Comparison of ENCODE assay signal across 7 cellular contexts in genomic region chr10:44981172-44982113, GRCh38. TPM values are rescaled to one million over a fixed set of nuclear protein-coding genes. Genes with fewer than 3 reads are reported as not detected.
A peak's percentile ranks its signal among the peaks of the same experiment; 100 is the strongest.
DNase-seq lines count a peak whose midpoint lies in the region; ATAC-seq, FAIRE-seq and TF ChIP-seq lines count a peak whose summit lies in the region.

No MANE protein-coding gene starts in this region.

- H3K4me2 ChIP-seq in HepG2 (ENCODE audit: low read depth, low read length), result peak overlapping the region; percentile 90

- CTCF ChIA-PET in HepG2 (lab: Yijun Ruan, JAX; ENCODE audit: low intra/inter-chr PET ratio, low total read pairs), result no interaction called here

- POLR2A ChIA-PET in HepG2 (lab: Yijun Ruan, JAX), result interaction anchor here (0.9 to 12.6 kb wide), 14 partner anchors 9 to 1561 kb away, joined by 3 to 863 read pairs (median 6); partner anchors contain the start of genes RASSF4, TMEM72 and ZNF22

- intact Hi-C loops in breast epithelium (cut with DNase I; ENCODE audit: low total_unique reads) (no loop called here), HepG2 (cut with micrococcal nuclease; ENCODE audit: unreplicated experiment) (loop anchor here (1.0 kb wide), 1 partner anchor 15 kb away; no protein-coding TSS in a partner anchor), vagina (cut with DNase I) (no loop called here)

- TF ChIP-seq EP300 in HepG2 (IDR thresholded peaks at IDR 0.05; ENCODE audit: low read depth in 2 of 2, low read length in 2 of 2) (no peak), HepG2 (CRISPR knock-in tag; IDR thresholded peaks at IDR 0.05; ENCODE audit: borderline replicate concordance) (no peak)

- TF ChIP-seq CTCF in breast epithelium (IDR thresholded peaks at IDR 0.05) (no peak), HepG2 (CRISPR knock-in tag; IDR thresholded peaks at IDR 0.05) (no peak), vagina (IDR thresholded peaks at IDR 0.05) (no peak)

- H2AFZ ChIP-seq in HepG2 (ENCODE audit: low read length), result no peak overlapping the region

- H3K9ac ChIP-seq in HepG2 (ENCODE audit: insufficient read depth, low read depth, low read length), result peak overlapping the region; percentile 72

- H3K36me3 ChIP-seq in breast epithelium, result no peaks in the 10 kb centered on the region
- H3K36me3 ChIP-seq in HepG2 (replicated peaks in 1 of 2; ENCODE audit: control insufficient read depth in 1 of 2, insufficient read depth in 2 of 2, low read length in 2 of 2), result peaks cover 6 to 50% of the 10 kb centered on the region in 2 experiments; a peak in 3 of 5 replicates
- no peaks in the 10 kb centered on the region for H3K36me3 ChIP-seq in vagina

- peaks cover 32% of the 10 kb centered on the region for H3K79me2 ChIP-seq in HepG2 (ENCODE audit: insufficient read depth, low read length)

- ATAC-seq in GM19395 (IDR thresholded peaks at IDR 0.05; ENCODE audit: unreplicated experiment) (peak; percentile 59), HepG2 (peak; percentile 43), HG02973 (IDR thresholded peaks at IDR 0.05; ENCODE audit: unreplicated experiment) (no peak)

- 67% methylated on average over 9 of the region's 11 CpGs for WGBS in HepG2 (ENCODE audit: low lambda C conversion rate)

- H3K27ac ChIP-seq in breast epithelium (peak overlapping the region; percentile 95), HepG2 (ENCODE audit: extremely low read length, insufficient read depth, low read length) (peak overlapping the region; percentile 97), vagina (peak overlapping the region; percentile 95)

- BruUV-seq in HepG2 (replicated peaks; lab: Mats Ljungman, UMichigan), result TSS peak; percentile 35

- DNase-seq in HT-29 (ENCODE audit: low spot score) (peak; percentile 75), breast epithelium (ENCODE audit: low spot score in 2 of 2) (no peak), HepG2 (ENCODE audit: low spot score) (peak; percentile 86), vagina (ENCODE audit: extremely low spot score in 2 of 2) (no peak), NAMALWA (ENCODE audit: low spot score) (no peak)

- H3K27me3 ChIP-seq in breast epithelium, result no peaks in the 10 kb centered on the region
- no peaks in the 10 kb centered on the region; a peak in 1 of 5 replicates for H3K27me3 ChIP-seq in HepG2 (ENCODE audit: control insufficient read depth in 1 of 2, insufficient read depth in 2 of 2, low read length in 2 of 2)
- no peaks in the 10 kb centered on the region for H3K27me3 ChIP-seq in vagina

- peak overlapping the region in 1 of 3 donors; percentile 26 for H3K4me3 ChIP-seq in breast epithelium
- H3K4me3 ChIP-seq in HepG2 (replicated peaks in 1 of 3; ENCODE audit: insufficient read depth in 1 of 3, low read depth in 2 of 3, low read length in 3 of 3), result peak overlapping the region in 2 of 3 experiments; percentile 12 to 24; a peak in 2 of 6 replicates
- H3K4me3 ChIP-seq in vagina, result no peak overlapping the region

- H4K20me1 ChIP-seq in HepG2 (ENCODE audit: insufficient read depth, low read length), result peaks cover 21% of the 10 kb centered on the region

- no peaks in the 10 kb centered on the region for H3K9me3 ChIP-seq in breast epithelium
- no peaks in the 10 kb centered on the region for H3K9me3 ChIP-seq in HepG2 (ENCODE audit: low read length)
- H3K9me3 ChIP-seq in vagina, result no peaks in the 10 kb centered on the region

- TF ChIP-seq RAD21 in HepG2 (CRISPR knock-in tag; IDR thresholded peaks at IDR 0.05), result no peak

- in situ Hi-C loops in HepG2 (cut with HindIII; ENCODE audit: extremely low pct_ligation_motif_present, low pct_unique_long_range_greater_than_20kb), result no loop called here

- H3K4me1 ChIP-seq in breast epithelium (peaks cover 16 to 23% of the 10 kb centered on the region in 2 donors), HepG2 (ENCODE audit: insufficient read depth, low read length) (peaks cover 69% of the 10 kb centered on the region), vagina (peaks cover 59% of the 10 kb centered on the region)

- TF ChIP-seq POLR2A in breast epithelium (IDR thresholded peaks at IDR 0.05) (no peak), HepG2 (IDR thresholded peaks at IDR 0.05; ENCODE audit: insufficient read depth in 1 of 2, low read depth in 2 of 2, low read length in 2 of 2) (no peak), vagina (IDR thresholded peaks at IDR 0.05) (no peak)

- FAIRE-seq in HepG2 (lab: Jason Lieb, UNC), result no peak

RNA-seq across cellular contexts. Expression of gene DEPP1, which starts 2.8 kb away (rescaled TPM):
- total RNA-seq in HT-29 (2014; rRNA removed; shearing (Covaris generic)), result 67.2 and 68.3 TPM in 2 replicates
- total RNA-seq in breast epithelium, result 1,000 to 10,000 TPM in 1 of 3 donors, 100 to 1,000 TPM in 2; 139 to 2,057 (median 460) TPM
- total RNA-seq in HepG2 (2016; rRNA removed; fragmentation: Illumina TruSeq; extraction: Trizol), result 11.2 and 14.8 TPM in 2 replicates
- total RNA-seq in HepG2 (2016; cell fraction: cytosol; rRNA removed; fragmentation: Illumina TruSeq; extraction: Trizol; ENCODE audit: low read depth), result 3.0 and 5.0 TPM in 2 replicates
- 9.0 and 15.3 TPM in 2 replicates for total RNA-seq in HepG2 (2016; cell fraction: insoluble cytoplasmic fraction; rRNA removed; fragmentation: Illumina TruSeq; extraction: Trizol)
- 9.0 and 9.3 TPM in 2 replicates for total RNA-seq in HepG2 (2016; cell fraction: membrane; rRNA removed; fragmentation: Illumina TruSeq; extraction: Trizol)
- 15.1 and 16.0 TPM in 2 replicates for total RNA-seq in HepG2 (2016; cell fraction: nucleus; rRNA removed; fragmentation: Illumina TruSeq; extraction: Trizol)
- 270 and 338 TPM in 2 replicates for polyA plus RNA-seq in HepG2 (2011; rRNA removed)
- polyA plus RNA-seq in HepG2 (2011; cell fraction: cytosol; rRNA removed), result 261 and 317 TPM in 2 replicates
- 103 and 135 TPM in 2 replicates for polyA plus RNA-seq in HepG2 (2011; cell fraction: nucleus; rRNA removed)
- polyA plus RNA-seq in HepG2 (2012), result 132 and 232 TPM in 2 replicates
- 2.0 and 2.5 TPM in 2 replicates for polyA plus RNA-seq in HepG2 (2016; cell fraction: cytosol; fragmentation: Illumina TruSeq; extraction: Trizol; ENCODE audit: low read depth)
- polyA plus RNA-seq in HepG2 (2016; cell fraction: insoluble cytoplasmic fraction; fragmentation: Illumina TruSeq; extraction: Trizol; ENCODE audit: low read depth), result 9.3 and 11.2 TPM in 2 replicates
- 3.6 and 5.2 TPM in 2 replicates for polyA plus RNA-seq in HepG2 (2016; cell fraction: membrane; fragmentation: Illumina TruSeq; extraction: Trizol; ENCODE audit: low read depth)
- polyA plus RNA-seq in HepG2 (2016; cell fraction: nucleus; fragmentation: Illumina TruSeq; extraction: Trizol; ENCODE audit: insufficient read depth, low read depth), result 13.4 and 15.5 TPM in 2 replicates
- 1.8 and 739 TPM in 2 replicates for polyA minus RNA-seq in HepG2 (2011; rRNA and poly(A)+ RNA removed; ENCODE audit: low replicate concordance)
- 249 and 254 TPM in 2 replicates for polyA minus RNA-seq in HepG2 (2011; cell fraction: cytosol; rRNA and poly(A)+ RNA removed)
- 107 and 142 TPM in 2 replicates for polyA minus RNA-seq in HepG2 (2011; cell fraction: nucleus; rRNA and poly(A)+ RNA removed)
- total RNA-seq in vagina, result 155 TPM

RNA-seq across cellular contexts. Expression of gene ZNF22, which starts 19.3 kb away (rescaled TPM):
- total RNA-seq in HT-29 (2014; rRNA removed; shearing (Covaris generic)), result 8.1 and 11.7 TPM in 2 replicates
- 10 to 100 TPM; 32.0 to 54.1 (median 34.2) TPM for total RNA-seq in breast epithelium
- 0.40 and 0.58 TPM in 2 replicates for total RNA-seq in HepG2 (2016; rRNA removed; fragmentation: Illumina TruSeq; extraction: Trizol)
- total RNA-seq in HepG2 (2016; cell fraction: cytosol; rRNA removed; fragmentation: Illumina TruSeq; extraction: Trizol; ENCODE audit: low read depth), result not detected in 2 replicates
- 0.49 and 0.56 TPM in 2 replicates for total RNA-seq in HepG2 (2016; cell fraction: insoluble cytoplasmic fraction; rRNA removed; fragmentation: Illumina TruSeq; extraction: Trizol)
- total RNA-seq in HepG2 (2016; cell fraction: membrane; rRNA removed; fragmentation: Illumina TruSeq; extraction: Trizol), result 0.28 and 0.45 TPM in 2 replicates
- 0.75 and 1.2 TPM in 2 replicates for total RNA-seq in HepG2 (2016; cell fraction: nucleus; rRNA removed; fragmentation: Illumina TruSeq; extraction: Trizol)
- polyA plus RNA-seq in HepG2 (2011; rRNA removed), result 1.1 and 1.3 TPM in 2 replicates
- 0.35 and 0.77 TPM in 2 replicates for polyA plus RNA-seq in HepG2 (2011; cell fraction: cytosol; rRNA removed)
- 1.2 and 1.7 TPM in 2 replicates for polyA plus RNA-seq in HepG2 (2011; cell fraction: nucleus; rRNA removed)
- polyA plus RNA-seq in HepG2 (2012), result 1.6 and 2.5 TPM in 2 replicates
- polyA plus RNA-seq in HepG2 (2016; cell fraction: cytosol; fragmentation: Illumina TruSeq; extraction: Trizol; ENCODE audit: low read depth), result 0.07 and 0.09 TPM in 2 replicates
- 0.60 and 0.62 TPM in 2 replicates for polyA plus RNA-seq in HepG2 (2016; cell fraction: insoluble cytoplasmic fraction; fragmentation: Illumina TruSeq; extraction: Trizol; ENCODE audit: low read depth)
- polyA plus RNA-seq in HepG2 (2016; cell fraction: membrane; fragmentation: Illumina TruSeq; extraction: Trizol; ENCODE audit: low read depth), result 0.22 and 0.27 TPM in 2 replicates
- polyA plus RNA-seq in HepG2 (2016; cell fraction: nucleus; fragmentation: Illumina TruSeq; extraction: Trizol; ENCODE audit: insufficient read depth, low read depth), result 0.89 and 1.1 TPM in 2 replicates
- not detected in 2 replicates for polyA minus RNA-seq in HepG2 (2011; rRNA and poly(A)+ RNA removed; ENCODE audit: low replicate concordance)
- polyA minus RNA-seq in HepG2 (2011; cell fraction: cytosol; rRNA and poly(A)+ RNA removed), result not detected in 2 replicates
- 2.2 and 2.4 TPM in 2 replicates for polyA minus RNA-seq in HepG2 (2011; cell fraction: nucleus; rRNA and poly(A)+ RNA removed)
- 20.6 TPM for total RNA-seq in vagina

RNA-seq across cellular contexts. Expression of gene RASSF4, which starts 21.8 kb away (rescaled TPM):
- 1.2 and 2.7 TPM in 2 replicates for total RNA-seq in HT-29 (2014; rRNA removed; shearing (Covaris generic))
- total RNA-seq in breast epithelium (100 to 1,000 TPM in 1 of 3 donors, 10 to 100 TPM in 2; 18.7 to 364 (median 41.1) TPM), HepG2 (2016; rRNA removed; fragmentation: Illumina TruSeq; extraction: Trizol) (49.9 and 51.7 TPM in 2 replicates), vagina (29.2 TPM)
- total RNA-seq in HepG2 (2016; cell fraction: cytosol; rRNA removed; fragmentation: Illumina TruSeq; extraction: Trizol; ENCODE audit: low read depth), result 22.4 and 22.8 TPM in 2 replicates
- total RNA-seq in HepG2 (2016; cell fraction: insoluble cytoplasmic fraction; rRNA removed; fragmentation: Illumina TruSeq; extraction: Trizol), result 49.9 and 50.1 TPM in 2 replicates
- 39.2 and 45.6 TPM in 2 replicates for total RNA-seq in HepG2 (2016; cell fraction: membrane; rRNA removed; fragmentation: Illumina TruSeq; extraction: Trizol)
- 52.1 and 54.6 TPM in 2 replicates for total RNA-seq in HepG2 (2016; cell fraction: nucleus; rRNA removed; fragmentation: Illumina TruSeq; extraction: Trizol)
- 34.0 and 39.7 TPM in 2 replicates for polyA plus RNA-seq in HepG2 (2011; rRNA removed)
- polyA plus RNA-seq in HepG2 (2011; cell fraction: cytosol; rRNA removed), result 20.4 and 25.8 TPM in 2 replicates
- polyA plus RNA-seq in HepG2 (2011; cell fraction: nucleus; rRNA removed), result 140 TPM in 2 replicates
- polyA plus RNA-seq in HepG2 (2012), result 25.0 and 26.7 TPM in 2 replicates
- 18.5 and 22.5 TPM in 2 replicates for polyA plus RNA-seq in HepG2 (2016; cell fraction: cytosol; fragmentation: Illumina TruSeq; extraction: Trizol; ENCODE audit: low read depth)
- 53.5 and 57.9 TPM in 2 replicates for polyA plus RNA-seq in HepG2 (2016; cell fraction: insoluble cytoplasmic fraction; fragmentation: Illumina TruSeq; extraction: Trizol; ENCODE audit: low read depth)
- polyA plus RNA-seq in HepG2 (2016; cell fraction: membrane; fragmentation: Illumina TruSeq; extraction: Trizol; ENCODE audit: low read depth), result 31.2 and 31.3 TPM in 2 replicates
- 84.5 and 98.6 TPM in 2 replicates for polyA plus RNA-seq in HepG2 (2016; cell fraction: nucleus; fragmentation: Illumina TruSeq; extraction: Trizol; ENCODE audit: insufficient read depth, low read depth)
- polyA minus RNA-seq in HepG2 (2011; rRNA and poly(A)+ RNA removed; ENCODE audit: low replicate concordance), result 0.12 and 67.0 TPM in 2 replicates
- polyA minus RNA-seq in HepG2 (2011; cell fraction: cytosol; rRNA and poly(A)+ RNA removed), result 13.4 and 16.0 TPM in 2 replicates
- 74.3 and 88.9 TPM in 2 replicates for polyA minus RNA-seq in HepG2 (2011; cell fraction: nucleus; rRNA and poly(A)+ RNA removed)

Comparison
In these comparisons a context has a peak if more than half of its experiments do, and no peak if none do; other contexts are left out.
1. DNase-seq: peak in HT-29 (single experiment) and HepG2 (single experiment); none in breast epithelium (0 of 2), vagina (0 of 2) and NAMALWA (single experiment).
2. H3K4me3 ChIP-seq: peak in HepG2 (2 of 3); none in vagina (0 of 2).
3. Peak in every context shown above with its lines, with median percentiles within 50 percentile points of each other: H3K27ac ChIP-seq.